Comparison of ENCODE assay signal across 22 cellular contexts in the genomic region with DNA sequence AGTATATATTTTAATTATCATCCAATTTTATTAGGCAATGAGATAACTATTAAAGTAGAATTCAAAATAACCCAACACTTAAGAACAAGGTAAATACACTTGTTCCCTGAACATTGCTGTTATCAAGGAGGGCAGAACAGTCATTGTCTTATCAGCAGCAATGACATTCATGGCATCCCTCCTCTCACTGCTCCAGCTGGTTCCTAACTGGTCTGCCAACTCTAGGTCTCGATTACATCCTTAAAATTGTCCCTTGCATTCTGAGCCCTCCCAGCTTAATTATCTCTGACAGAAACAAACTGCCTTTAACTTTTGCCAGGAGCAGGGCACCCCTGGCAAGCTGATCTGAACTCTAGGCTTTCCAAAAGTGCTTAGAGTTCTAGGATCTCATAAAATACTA. TPM values are rescaled to one million over a fixed set of nuclear protein-coding genes. Genes with fewer than 3 reads are reported as not detected.
A peak's percentile ranks its signal among the peaks of the same experiment; 100 is the strongest.
DNase-seq lines count a peak whose midpoint lies in the region; ATAC-seq, FAIRE-seq and TF ChIP-seq lines count a peak whose summit lies in the region.
"Had no signal": no experiment of that assay in that cellular context is flagged by ENCODE, and none has a peak within 500 bp of the region (broad histone marks: within the 10 kb centered on the region; RNA-seq: fewer than 3 reads in every experiment).

No MANE protein-coding gene starts in this region.

- H3K4ac ChIP-seq in H1 (replicated peaks; ENCODE audit: insufficient read length, low read depth, low read length), result no peak overlapping the region

- no peak overlapping the region for H2BK12ac ChIP-seq in H1 (ENCODE audit: low read depth, low read length)

- H3K23ac ChIP-seq in H1 (ENCODE audit: insufficient read length), result no peak overlapping the region

- CTCF ChIA-PET in H1 (lab: Charles Lee; ENCODE audit: partially characterized antibody), result interaction anchor here (1.1 to 1.3 kb wide), 4 partner anchors 54 to 210 kb away, joined by 3 to 5 read pairs (median 3); no protein-coding TSS in a partner anchor

- H4K5ac ChIP-seq in H1 (ENCODE audit: insufficient read length, low read depth, low read length), result no peak overlapping the region

- H3K27me3 ChIP-seq in H1 (replicated peaks in 1 of 4; ENCODE audit: control insufficient read depth in 3 of 4, extremely low read depth in 1 of 4, insufficient read depth in 3 of 4, low read length in 3 of 4) (no peaks in the 10 kb centered on the region), upper lobe of right lung (no peaks in the 10 kb centered on the region)
- H3K27me3 ChIP-seq: ascending aorta, neural progenitor cell had no signal

- H3K79me1 ChIP-seq in H1 (ENCODE audit: low read depth, low read length), result no peaks in the 10 kb centered on the region

- intact Hi-C loops in upper lobe of right lung (cut with DNase I), result no loop called here

- no peaks in the 10 kb centered on the region for H3K23me2 ChIP-seq in H1 (ENCODE audit: low read depth, low read length)

- no peak for TF ChIP-seq RAD21 in H1 (IDR thresholded peaks at IDR 0.05 in 1 of 2, conservative IDR thresholded peaks at IDR 0.05 in 1 of 2; ENCODE audit: low read depth in 2 of 2, low read length in 2 of 2)

- H2BK20ac ChIP-seq in H1 (ENCODE audit: low read length), result no peak overlapping the region

- no peak overlapping the region for H3K4me2 ChIP-seq in H1 (ENCODE audit: insufficient read depth in 1 of 2, low read depth in 2 of 2, low read length in 2 of 2)
- H3K4me2 ChIP-seq: neural progenitor cell had no signal

- H2BK5ac ChIP-seq in H1 (ENCODE audit: low read depth, low read length), result no peak overlapping the region

- peak; percentile 13 for FAIRE-seq in H1 (lab: Jason Lieb, UNC)
- FAIRE-seq: frontal cortex, keratinocyte had no signal

- H2AK5ac ChIP-seq in H1 (ENCODE audit: low read depth, low read length), result no peak overlapping the region

- no peaks in the 10 kb centered on the region for H4K20me1 ChIP-seq in H1 (replicated peaks in 1 of 2; ENCODE audit: control insufficient read depth in 1 of 2, insufficient read depth in 2 of 2, low read length in 2 of 2)

- no peak overlapping the region for H3K18ac ChIP-seq in H1 (ENCODE audit: extremely low read depth, low read length)

- H3K9me3 ChIP-seq in H1 (ENCODE audit: insufficient read depth in 2 of 2, low read depth in 1 of 2, low read length in 1 of 2) (no peaks in the 10 kb centered on the region), upper lobe of right lung (no peaks in the 10 kb centered on the region)
- H3K9me3 ChIP-seq: ascending aorta, prostate gland had no signal

- H4K91ac ChIP-seq in H1 (replicated peaks; ENCODE audit: insufficient read length, low read length), result no peak overlapping the region

- H3K9ac ChIP-seq in H1 (replicated peaks in 1 of 4; ENCODE audit: extremely low read depth in 1 of 4, low read depth in 3 of 4, low read length in 3 of 4), result no peak overlapping the region
- H3K9ac ChIP-seq: neural progenitor cell had no signal

- no peak overlapping the region for H3K56ac ChIP-seq in H1 (replicated peaks; ENCODE audit: insufficient read length, low read depth, low read length)

- no peaks in the 10 kb centered on the region for H3K36me3 ChIP-seq in H1 (ENCODE audit: control insufficient read depth in 2 of 4, insufficient read depth in 4 of 4, low read length in 3 of 4)
- no peaks in the 10 kb centered on the region for H3K36me3 ChIP-seq in upper lobe of right lung
- H3K36me3 ChIP-seq: ascending aorta, neural progenitor cell, prostate gland had no signal

- peak; percentile 60 for ATAC-seq in upper lobe of right lung
- ATAC-seq: PC-3, T-cell had no signal

- POLR2A ChIA-PET in H1 (lab: Charles Lee; ENCODE audit: partially characterized antibody), result interaction anchor here (0.9 to 1.8 kb wide), 2 partner anchors 9 to 15 kb away, joined by 3 to 6 read pairs; partner anchors contain the start of gene DYNC1LI1

- TF ChIP-seq POLR2A in H1 (IDR thresholded peaks at IDR 0.05; ENCODE audit: control extremely low read depth in 1 of 2, low read depth in 2 of 2, low read length in 2 of 2), result no peak

- no peak for TF ChIP-seq EP300 in H1 (IDR thresholded peaks at IDR 0.05; ENCODE audit: borderline replicate concordance in 1 of 2, low read depth in 2 of 2, low read length in 2 of 2)

- no peak overlapping the region for H2AFZ ChIP-seq in H1 (ENCODE audit: low read length)
- H2AFZ ChIP-seq: neural progenitor cell had no signal

- no peaks in the 10 kb centered on the region for H3K4me1 ChIP-seq in H1 (replicated peaks in 1 of 4; ENCODE audit: control insufficient read depth in 3 of 4, insufficient read depth in 4 of 4, low read length in 3 of 4)
- no peaks in the 10 kb centered on the region for H3K4me1 ChIP-seq in upper lobe of right lung
- H3K4me1 ChIP-seq: ascending aorta, neural progenitor cell, prostate gland had no signal

- no peak overlapping the region for H2BK15ac ChIP-seq in H1 (ENCODE audit: low read length)

- no peak overlapping the region for H4K8ac ChIP-seq in H1 (ENCODE audit: extremely low read depth, insufficient read depth, low read length)

- H3K79me2 ChIP-seq in H1 (ENCODE audit: control insufficient read depth in 1 of 2, insufficient read depth in 2 of 2, low read length in 2 of 2), result no peaks in the 10 kb centered on the region

- no peak overlapping the region for H2BK120ac ChIP-seq in H1 (replicated peaks; ENCODE audit: low read depth, low read length)

- TF ChIP-seq CTCF in H1 (IDR thresholded peaks at IDR 0.05; ENCODE audit: control extremely low read depth in 1 of 3, insufficient read depth in 1 of 3, low read depth in 1 of 3, low read length in 3 of 3), result no peak
- no peak for TF ChIP-seq CTCF in upper lobe of right lung (IDR thresholded peaks at IDR 0.05)

- H3K4me3 ChIP-seq in H1 (ENCODE audit: extremely low read depth in 1 of 4, insufficient read depth in 2 of 4, low read depth in 3 of 4, low read length in 4 of 4), result no peak overlapping the region
- H3K4me3 ChIP-seq in upper lobe of right lung, result no peak overlapping the region
- H3K4me3 ChIP-seq: ascending aorta, neural progenitor cell, prostate gland had no signal

- H3K14ac ChIP-seq in H1 (ENCODE audit: insufficient read length), result no peak overlapping the region

- WGBS in H1 (ENCODE audit: extremely low coverage in 1 of 2, insufficient coverage in 1 of 2, insufficient read length in 1 of 2, insufficient replicate concordance in 2 of 2, low coverage in 1 of 2, low lambda C conversion rate in 2 of 2, missing lambda C conversion rate in 1 of 2), 2 experiments, result 89% methylated on average over 1 of the region's 1 CpG; no CpG with 5 or more reads in 1 of the 2 experiments

- peak; percentile 2 for DNase-seq in NCI-H748 (lab: John Stamatoyannopoulos, UW; ENCODE audit: unreplicated experiment)
- DNase-seq in NCI-H748 treated with DMSO at 0.1 percent for 48 hours (lab: John Stamatoyannopoulos, UW), result no peak
- DNase-seq in NCI-H524 (lab: John Stamatoyannopoulos, UW), result peak; percentile 17 to 56
- DNase-seq in H1 (ENCODE audit: low read depth in 1 of 2, low spot score in 2 of 2), result no peak
- DNase-seq in upper lobe of right lung, result no peak
- DNase-seq in activated effector memory CD4-positive, alpha-beta T cell treated with anti-CD3 and anti-CD28 coated beads, Interleukin-2, amount 50 U/mL, for 16 hours, result no peak
- no peak for DNase-seq in NCI-H1105 treated with DMSO at 0.1 percent for 48 hours (lab: John Stamatoyannopoulos, UW)
- DNase-seq in NCI-H2107 (lab: John Stamatoyannopoulos, UW), result no peak
- DNase-seq: activated CD4-positive, alpha-beta T cell treated with anti-CD3 and anti-CD28 coated beads for 48 hours; activated naive CD4-positive, alpha-beta T cell treated with anti-CD3 and anti-CD28 coated beads, Interleukin-2, amount 50 U/mL, for 16 hours; NCI-H1092; NCI-H2081 treated with DMSO at 0.1 percent for 48 hours; NCI-H774; PC-3; SHP77 treated with DMSO at 0.1 percent for 48 hours; T-cell had no signal

- no peak overlapping the region for H3K27ac ChIP-seq in H1 (ENCODE audit: low read depth, low read length)
- no peak overlapping the region for H3K27ac ChIP-seq in upper lobe of right lung
- H3K27ac ChIP-seq: 22Rv1, ascending aorta, neural progenitor cell, prostate gland had no signal

TF ChIP-seq in H1, 55 proteins besides CTCF, POLR2A, EP300 and RAD21:
- TF ChIP-seq TAF7 (optimal IDR thresholded peaks at IDR 0.05; ENCODE audit: borderline replicate concordance, low read depth, low read length) (no peak), BRCA1 (IDR thresholded peaks at IDR 0.05; ENCODE audit: low read depth, low read length) (no peak), TBP (IDR thresholded peaks at IDR 0.05; ENCODE audit: low read depth, low read length) (no peak), SIRT6 (IDR thresholded peaks at IDR 0.05; ENCODE audit: low read length) (no peak), TAF1 (IDR thresholded peaks at IDR 0.05; ENCODE audit: low read depth, low read length) (no peak), ZNF274 (IDR thresholded peaks at IDR 0.05; ENCODE audit: borderline replicate concordance, extremely low read depth, low read length) (no peak), RNF2 (IDR thresholded peaks at IDR 0.05; ENCODE audit: borderline replicate concordance, low read depth, low read length, missing control alignments, poor library complexity, severe bottlenecking) (no peak), RBBP5 (IDR thresholded peaks at IDR 0.05; ENCODE audit: borderline replicate concordance, low read depth, low read length) (no peak), CEBPB (IDR thresholded peaks at IDR 0.05; ENCODE audit: low read depth, low read length) (no peak), NRF1 (IDR thresholded peaks at IDR 0.05; ENCODE audit: low read depth, low read length) (no peak)

RNA-seq across cellular contexts. Expression of gene DYNC1LI1, which starts 14.0 kb away (rescaled TPM):
- total RNA-seq in H1 (2021; fragmentation: NEBNext Ultra II Directional; extraction: Animal tissue kit (Norgen Biotek cat#: 25700)), result 44.2 and 45.1 TPM in 2 replicates
- polyA plus RNA-seq in H1 (2011; rRNA removed), result 13.2 and 13.6 TPM in 2 replicates
- 24.8 TPM for polyA plus RNA-seq in H1 (2011; cell fraction: cytosol; rRNA removed)
- polyA plus RNA-seq in H1 (2011; cell fraction: nucleus; rRNA removed), result 18.7 TPM
- 31.4 to 45.2 TPM (median 31.9 TPM) in 4 replicates for polyA plus RNA-seq in H1 (2012, experiment 1 of 2)
- polyA plus RNA-seq in H1 (2012, experiment 2 of 2), result 12.8 TPM
- polyA plus RNA-seq in H1 (2013, experiment 1 of 2), result 28.0 TPM
- polyA plus RNA-seq in H1 (2013, experiment 2 of 2), result 28.7 TPM
- polyA minus RNA-seq in H1 (2011; rRNA and poly(A)+ RNA removed), result 12.7 and 16.9 TPM in 2 replicates
- polyA minus RNA-seq in H1 (2011; cell fraction: cytosol; rRNA and poly(A)+ RNA removed), result 23.3 TPM
- polyA minus RNA-seq in H1 (2011; cell fraction: nucleus; rRNA and poly(A)+ RNA removed), result 58.8 TPM
- 37.8 TPM for total RNA-seq in upper lobe of right lung

Comparison
In these comparisons a context has a peak if more than half of its experiments do, and no peak if none do; other contexts are left out.
1. DNase-seq: peak in NCI-H748 (single experiment) and NCI-H524 (2 of 2); none in NCI-H748 treated with DMSO at 0.1 percent for 48 hours (single experiment), H1 (0 of 2), upper lobe of right lung (single experiment), activated effector memory CD4-positive, alpha-beta T cell treated with anti-CD3 and anti-CD28 coated beads, Interleukin-2, amount 50 U/mL, for 16 hours (single experiment), NCI-H1105 treated with DMSO at 0.1 percent for 48 hours (single experiment) and NCI-H2107 (single experiment).